In genomic region chr2:42360493-42360889, GRCh38 we compare ENCODE assay signal across 8 cellular contexts. TPM values are rescaled to one million over a fixed set of nuclear protein-coding genes. Genes with fewer than 3 reads are reported as not detected.
A peak's percentile ranks its signal among the peaks of the same experiment; 100 is the strongest.
DNase-seq lines count a peak whose midpoint lies in the region; ATAC-seq and TF ChIP-seq lines count a peak whose summit lies in the region.

No MANE protein-coding gene starts in this region.

- peak overlapping the region; percentile 92 for H3K9ac ChIP-seq in IMR-90 (ENCODE audit: low read depth, low read length)

- no peak overlapping the region; the same call in 1 of the 2 replicates for H3K18ac ChIP-seq in IMR-90 (ENCODE audit: low read depth, low read length)

- dilution Hi-C loops in IMR-90 (cut with HindIII; ENCODE audit: low sequenced_read_pairs, unreplicated experiment), result no loop called here

- TF ChIP-seq RAD21 in IMR-90 (IDR thresholded peaks at IDR 0.05; ENCODE audit: low read length), result no peak

- peaks cover 11 to 41% of the 10 kb centered on the region in 2 experiments for H3K79me1 ChIP-seq in IMR-90 (ENCODE audit: low read depth in 1 of 2, low read length in 2 of 2)

- peak overlapping the region; percentile 86; the same call in 1 of the 2 replicates for H2AK5ac ChIP-seq in IMR-90 (ENCODE audit: low read depth, low read length)

- no peak for TF ChIP-seq POLR2A in IMR-90 (IDR thresholded peaks at IDR 0.05; ENCODE audit: low read depth, low read length)

- peak overlapping the region; percentile 80; the same call in 1 of the 2 replicates for H3K23ac ChIP-seq in IMR-90 (ENCODE audit: low read depth, low read length)

- H3K9me3 Mint-ChIP-seq in activated naive CD4-positive, alpha-beta T cell treated with anti-CD3 and anti-CD28 coated beads, Interleukin-2, amount 50 U/mL, for 72 hours, result no peaks in the 10 kb centered on the region

- in situ Hi-C loops in IMR-90 (cut with MboI; ENCODE audit: low sequenced_read_pairs), result no loop called here

- TF ChIP-seq CTCF in IMR-90 (conservative IDR thresholded peaks at IDR 0.05; ENCODE audit: low read depth, low read length), result no peak

- H4K20me1 ChIP-seq in IMR-90 (ENCODE audit: insufficient read depth, low read length), result peaks cover 40% of the 10 kb centered on the region

- H3K36me3 ChIP-seq in IMR-90 (ENCODE audit: control insufficient read depth, insufficient read depth, low read length) (0 out of 2 replicates have a peak, but pooled peaks cover 1% of the 10 kb centered on the region), iPS DF 6.9 (ENCODE audit: control insufficient read depth, insufficient read depth, low read length) (no peaks in the 10 kb centered on the region)

- H3K4me1 ChIP-seq in IMR-90 (ENCODE audit: control insufficient read depth, insufficient read depth, low read length), result peaks cover 4% of the 10 kb centered on the region
- no peaks in the 10 kb centered on the region for H3K4me1 ChIP-seq in iPS DF 6.9 (ENCODE audit: control insufficient read depth, insufficient read depth, low read length)

- H3K56ac ChIP-seq in IMR-90 (ENCODE audit: extremely low read depth, insufficient read depth, low read length), result peak overlapping the region; percentile 73; the same call in 1 of the 2 replicates

- CTCF ChIA-PET in IMR-90 (lab: Yijun Ruan, JAX), result no interaction called here

- peak overlapping the region; percentile 96 for H2AK9ac ChIP-seq in IMR-90 (replicated peaks; ENCODE audit: low read depth, low read length, poor library complexity)

- peak overlapping the region; percentile 97 for H2AFZ ChIP-seq in IMR-90 (replicated peaks; ENCODE audit: low read length, poor library complexity)

- no TSS peak for BruUV-seq in IMR-90 (replicated peaks; lab: Mats Ljungman, UMichigan)

- H4K8ac ChIP-seq in IMR-90 (ENCODE audit: low read depth in 2 of 2, low read length in 2 of 2), result peak overlapping the region; percentile 89 to 98

- H2BK5ac ChIP-seq in IMR-90 (ENCODE audit: low read depth, low read length, poor library complexity, severe bottlenecking), result peak overlapping the region; percentile 79

- DNase-seq in IMR-90 (no peak), iPS DF 6.9 (ENCODE audit: low read depth, low spot score) (no peak), GDM1 (lab: John Stamatoyannopoulos, UW) (no peak), EL (no peak), NCI-H526 treated with DMSO at 0.1 percent for 48 hours (lab: John Stamatoyannopoulos, UW) (no peak)
- DNase-seq in activated naive CD4-positive, alpha-beta T cell treated with anti-CD3 and anti-CD28 coated beads, Interleukin-2, amount 50 U/mL, for 72 hours (ENCODE audit: low spot score in 2 of 2), result no peak
- peak; percentile 32 for DNase-seq in stimulated activated CD8-positive, alpha-beta memory T cell treated with anti-CD3 and anti-CD28 coated beads, Interleukin-4, amount 100 ng/mL, for 48 hours
- no peak for DNase-seq in effector CD8-positive, alpha-beta T cell (lab: John Stamatoyannopoulos, UW)

- peak overlapping the region; percentile 61 for H4K91ac ChIP-seq in IMR-90 (ENCODE audit: insufficient read depth, low read depth, low read length)

- peaks cover 2% of the 10 kb centered on the region for H3K27me3 ChIP-seq in IMR-90 (ENCODE audit: control insufficient read depth, insufficient read depth, low read length)
- H3K27me3 ChIP-seq in iPS DF 6.9 (ENCODE audit: control insufficient read depth, insufficient read depth, low read length), result no peaks in the 10 kb centered on the region

- no peak overlapping the region for H2BK20ac ChIP-seq in IMR-90 (ENCODE audit: low read depth, low read length)

- H2BK15ac ChIP-seq in IMR-90 (ENCODE audit: low read depth, low read length), result no peak overlapping the region

- peak overlapping the region; percentile 63; the same call in 1 of the 2 replicates for H4K5ac ChIP-seq in IMR-90 (ENCODE audit: low read depth, low read length)

- H3K27ac ChIP-seq in IMR-90 (ENCODE audit: insufficient read depth, low read length), result peak overlapping the region; percentile 94
- H3K27ac ChIP-seq in iPS DF 6.9 (ENCODE audit: low read length), result no peak overlapping the region

- POLR2A ChIA-PET in IMR-90 (lab: Charles Lee; ENCODE audit: unreplicated experiment), result no interaction called here

- 0% methylated on average over 3 of the region's 15 CpGs; no CpG with 5 or more reads in 1 of the 2 experiments for WGBS in IMR-90 (ENCODE audit: extremely low coverage in 2 of 2, insufficient read length in 1 of 2), 2 experiments
- no CpG with 5 or more reads among the region's 15 CpGs for WGBS in iPS DF 6.9 (ENCODE audit: insufficient coverage, insufficient read length)

- no peaks in the 10 kb centered on the region for H3K9me3 ChIP-seq in IMR-90 (ENCODE audit: control insufficient read depth, insufficient read depth, low read length)
- H3K9me3 ChIP-seq in iPS DF 6.9 (ENCODE audit: control insufficient read depth, insufficient read depth, low read length), result no peaks in the 10 kb centered on the region

- peak overlapping the region; percentile 87 for H3K4ac ChIP-seq in IMR-90 (ENCODE audit: low read depth, low read length)

- intact Hi-C loops in IMR-90 (cut with micrococcal nuclease), result loop anchor here (5.0 to 10.0 kb wide), 3 partner anchors 62 to 506 kb away; no protein-coding TSS in a partner anchor

- ATAC-seq in IMR-90 (ENCODE audit: low read depth), result no peak
- no peak for ATAC-seq in activated naive CD4-positive, alpha-beta T cell treated with anti-CD3 and anti-CD28 coated beads, Interleukin-2, amount 50 U/mL, for 72 hours

- peaks cover 10% of the 10 kb centered on the region for H3K9me1 ChIP-seq in IMR-90 (ENCODE audit: insufficient read depth, low read length)

- peak overlapping the region; percentile 80 for H3K14ac ChIP-seq in IMR-90 (replicated peaks; ENCODE audit: low read depth, low read length)

- H3K4me2 ChIP-seq in IMR-90 (ENCODE audit: low read depth, low read length), result peak overlapping the region; percentile 99

- H3K36me3 Mint-ChIP-seq in activated naive CD4-positive, alpha-beta T cell treated with anti-CD3 and anti-CD28 coated beads, Interleukin-2, amount 50 U/mL, for 72 hours, result peaks cover 13 to 18% of the 10 kb centered on the region in 2 donors

- H2BK120ac ChIP-seq in IMR-90 (ENCODE audit: low read depth, low read length), result no peak overlapping the region

- H3K27ac Mint-ChIP-seq in activated naive CD4-positive, alpha-beta T cell treated with anti-CD3 and anti-CD28 coated beads, Interleukin-2, amount 50 U/mL, for 72 hours, result peak overlapping the region; percentile 95 to 97

- H3K4me3 ChIP-seq in IMR-90 (ENCODE audit: insufficient read depth, low read depth, low read length), result peak overlapping the region; percentile 86
- peak overlapping the region; percentile 87 for H3K4me3 ChIP-seq in iPS DF 6.9 (ENCODE audit: low read length)

TF ChIP-seq in IMR-90, 13 proteins besides CTCF, POLR2A, EP300 and RAD21:
- TF ChIP-seq MAZ (IDR thresholded peaks at IDR 0.05; ENCODE audit: borderline replicate concordance, low read depth, low read length) (no peak), RFX5 (IDR thresholded peaks at IDR 0.05; ENCODE audit: low read depth, low read length) (no peak)

RNA-seq across cellular contexts. Expression of gene COX7A2L, which starts 0.5 kb away (rescaled TPM):
- 123 and 192 TPM in 2 replicates for total RNA-seq in IMR-90 (2012; rRNA removed)
- 97.5 and 132 TPM in 2 replicates for polyA plus RNA-seq in IMR-90 (2012; rRNA removed)
- 77.9 and 131 TPM in 2 replicates for polyA plus RNA-seq in IMR-90 (2012; cell fraction: cytosol; rRNA removed)
- 18.4 and 53.3 TPM in 2 replicates for polyA plus RNA-seq in IMR-90 (2012; cell fraction: nucleus; rRNA removed; ENCODE audit: low replicate concordance)
- 100 to 1,000 TPM in 1 of 2 donors, 10 to 100 TPM in 1; 82.8 to 122 TPM for total RNA-seq in activated naive CD4-positive, alpha-beta T cell treated with anti-CD3 and anti-CD28 coated beads, Interleukin-2, amount 50 U/mL, for 72 hours
